18 cellular contexts compared by ENCODE assay signal in the genomic region with DNA sequence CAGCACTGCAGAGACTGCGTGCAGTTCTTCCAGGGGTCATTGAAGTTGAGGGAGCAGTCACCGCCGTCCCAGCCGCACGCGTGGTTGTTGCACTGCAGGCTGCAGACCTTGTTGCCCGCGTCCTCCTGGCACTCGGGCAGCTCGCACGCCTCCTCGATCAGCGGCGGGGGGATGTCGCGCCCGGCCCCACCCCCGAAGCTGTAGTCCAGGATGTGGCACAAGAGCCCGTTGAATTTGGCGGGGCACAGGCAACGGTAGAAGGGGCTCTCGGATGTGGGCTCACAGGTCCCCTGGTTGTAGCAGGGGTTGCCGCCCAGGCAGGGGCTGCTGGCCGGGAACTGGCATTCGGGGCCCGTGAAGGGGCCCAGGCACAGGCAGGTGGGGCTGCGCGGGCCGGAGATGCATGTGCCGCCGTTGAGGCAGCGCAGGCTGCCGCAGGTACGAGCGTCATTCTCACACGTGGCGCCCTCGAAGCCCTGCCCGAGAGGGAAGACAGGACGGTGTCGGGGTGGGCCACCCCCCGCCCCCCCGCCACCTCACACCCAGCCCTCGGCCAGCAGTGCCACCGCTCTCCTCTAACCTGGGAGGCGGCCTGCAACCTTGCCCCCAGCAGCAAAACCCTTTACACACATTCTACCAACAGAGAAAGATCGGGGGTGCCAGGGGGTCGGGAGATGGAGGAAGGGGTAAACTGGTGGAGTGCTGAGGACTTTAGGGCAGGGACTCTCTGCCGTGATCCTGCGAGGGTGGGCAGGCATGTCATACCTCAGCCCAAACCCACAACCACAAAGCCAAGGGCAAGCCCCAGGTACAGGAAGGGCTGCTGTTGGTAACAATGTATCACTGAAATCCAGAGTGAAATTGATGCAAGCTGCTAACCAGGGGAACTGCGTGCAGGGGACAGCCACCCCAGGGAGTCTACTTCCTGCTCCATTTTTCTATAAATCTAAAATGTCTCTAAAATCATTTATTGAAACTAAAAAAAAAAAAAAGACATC. TPM values are rescaled to one million over a fixed set of nuclear protein-coding genes. Genes with fewer than 3 reads are reported as not detected.
DNase-seq lines count a peak whose midpoint lies in the region; ATAC-seq and TF ChIP-seq lines count a peak whose summit lies in the region.
"Had no signal": no experiment of that assay in that cellular context is flagged by ENCODE, and none has a peak within 500 bp of the region (broad histone marks: within the 10 kb centered on the region; RNA-seq: fewer than 3 reads in every experiment).

No MANE protein-coding gene starts in this region.

- H3K27ac ChIP-seq in RWPE1, result peak overlapping the region; percentile 37; the same call in 1 of the 2 replicates
- H3K27ac ChIP-seq: BLaER1, HL-60 had no signal

- POLR2A ChIA-PET in RWPE1 (lab: Yijun Ruan, JAX; ENCODE audit: low non-redundant PET), result no interaction called here

- peaks cover 22% of the 10 kb centered on the region for H3K36me3 Mint-ChIP-seq in endothelial cell (ENCODE audit: low read depth, unreplicated experiment)

- H3K4me3 Mint-ChIP-seq in stimulated activated naive CD8-positive, alpha-beta T cell treated with anti-CD3 and anti-CD28 coated beads, Interleukin-15, amount 100 ng/mL, for 72 hours, result no peak overlapping the region
- H3K4me3 Mint-ChIP-seq in endothelial cell (ENCODE audit: unreplicated experiment), result peak overlapping the region; percentile 47
- H3K4me3 Mint-ChIP-seq: CD14-positive monocyte; CD4-positive, alpha-beta memory T cell had no signal

- no peaks in the 10 kb centered on the region for H3K27me3 Mint-ChIP-seq in stimulated activated naive CD8-positive, alpha-beta T cell treated with anti-CD3 and anti-CD28 coated beads, Interleukin-15, amount 100 ng/mL, for 72 hours
- peaks cover 22% of the 10 kb centered on the region for H3K27me3 Mint-ChIP-seq in endothelial cell (ENCODE audit: unreplicated experiment)
- H3K27me3 Mint-ChIP-seq: CD4-positive, alpha-beta memory T cell had no signal

- ATAC-seq in stimulated activated naive CD8-positive, alpha-beta T cell treated with anti-CD3 and anti-CD28 coated beads, Interleukin-15, amount 100 ng/mL, for 72 hours, result peak; percentile 64
- ATAC-seq in stimulated activated naive CD8-positive, alpha-beta T cell treated with anti-CD3 and anti-CD28 coated beads, Interleukin-15, Interleukin-2, amounts not matched to agents 100 U/mL and 50 U/mL, for 24 hours, result no peak
- ATAC-seq in esophagus mucosa, result no peak

- CTCF ChIA-PET in RWPE1 (lab: Yijun Ruan, JAX), result interaction anchor here (0.7 kb wide), 1 partner anchor 28 kb away, joined by 5 read pairs; no protein-coding TSS in a partner anchor

- no peaks in the 10 kb centered on the region for H3K4me1 Mint-ChIP-seq in stimulated activated naive CD8-positive, alpha-beta T cell treated with anti-CD3 and anti-CD28 coated beads, Interleukin-15, amount 100 ng/mL, for 72 hours
- peaks cover 4% of the 10 kb centered on the region for H3K4me1 Mint-ChIP-seq in endothelial cell (ENCODE audit: unreplicated experiment)
- H3K4me1 Mint-ChIP-seq: CD14-positive monocyte; CD4-positive, alpha-beta memory T cell had no signal

- no peaks in the 10 kb centered on the region for H3K9me3 Mint-ChIP-seq in stimulated activated naive CD8-positive, alpha-beta T cell treated with anti-CD3 and anti-CD28 coated beads, Interleukin-15, amount 100 ng/mL, for 72 hours
- no peaks in the 10 kb centered on the region for H3K9me3 Mint-ChIP-seq in endothelial cell (ENCODE audit: unreplicated experiment)
- H3K9me3 Mint-ChIP-seq: CD14-positive monocyte; CD4-positive, alpha-beta memory T cell had no signal

- H3K27ac Mint-ChIP-seq in stimulated activated naive CD8-positive, alpha-beta T cell treated with anti-CD3 and anti-CD28 coated beads, Interleukin-15, amount 100 ng/mL, for 72 hours, result no peak overlapping the region
- no peak overlapping the region for H3K27ac Mint-ChIP-seq in endothelial cell (ENCODE audit: unreplicated experiment)
- H3K27ac Mint-ChIP-seq: CD14-positive monocyte; CD4-positive, alpha-beta memory T cell had no signal

- TF ChIP-seq CTCF in RWPE1 (conservative IDR thresholded peaks at IDR 0.05; ENCODE audit: low read depth) (no peak), endothelial cell (IDR thresholded peaks at IDR 0.05; ENCODE audit: unreplicated experiment) (no peak), GM13977 (IDR thresholded peaks at IDR 0.05; ENCODE audit: extremely low read depth, insufficient read depth, missing control alignments) (no peak)

- in situ Hi-C loops in GM13977 (cut with MboI; ENCODE audit: low pct_unique_long_range_greater_than_20kb, low sequenced_read_pairs, unreplicated experiment), result no loop called here

- DNase-seq in stimulated activated naive CD8-positive, alpha-beta T cell treated with anti-CD3 and anti-CD28 coated beads, Interleukin-15, amount 100 ng/mL, for 72 hours, result no peak
- no peak for DNase-seq in stimulated activated naive CD8-positive, alpha-beta T cell treated with anti-CD3 and anti-CD28 coated beads, Interleukin-15, Interleukin-2, amounts not matched to agents 100 U/mL and 50 U/mL, for 24 hours
- DNase-seq in RWPE1 (ENCODE audit: low spot score), result no peak
- DNase-seq in endothelial cell (ENCODE audit: low spot score), result no peak
- no peak for DNase-seq in GM13977 (ENCODE audit: low spot score)
- DNase-seq in Ammon's horn (ENCODE audit: low spot score), result no peak
- DNase-seq: ACHN; AML-193; CD4-positive, alpha-beta memory T cell; DMS153; DMS79; GDM1; GOT3; KBM-7 had no signal

RNA-seq across cellular contexts. Expression of a gene that starts 22.9 kb away (rescaled TPM):
- 79.5 TPM for total RNA-seq in endothelial cell (ENCODE audit: unreplicated experiment)
- total RNA-seq in esophagus mucosa, result 32.0 TPM

RNA-seq across cellular contexts. Expression of a gene that starts 40.1 kb away (rescaled TPM):
- total RNA-seq in endothelial cell (ENCODE audit: unreplicated experiment), result 312 TPM
- total RNA-seq in esophagus mucosa, result 30.6 TPM
